In the genomic region with DNA sequence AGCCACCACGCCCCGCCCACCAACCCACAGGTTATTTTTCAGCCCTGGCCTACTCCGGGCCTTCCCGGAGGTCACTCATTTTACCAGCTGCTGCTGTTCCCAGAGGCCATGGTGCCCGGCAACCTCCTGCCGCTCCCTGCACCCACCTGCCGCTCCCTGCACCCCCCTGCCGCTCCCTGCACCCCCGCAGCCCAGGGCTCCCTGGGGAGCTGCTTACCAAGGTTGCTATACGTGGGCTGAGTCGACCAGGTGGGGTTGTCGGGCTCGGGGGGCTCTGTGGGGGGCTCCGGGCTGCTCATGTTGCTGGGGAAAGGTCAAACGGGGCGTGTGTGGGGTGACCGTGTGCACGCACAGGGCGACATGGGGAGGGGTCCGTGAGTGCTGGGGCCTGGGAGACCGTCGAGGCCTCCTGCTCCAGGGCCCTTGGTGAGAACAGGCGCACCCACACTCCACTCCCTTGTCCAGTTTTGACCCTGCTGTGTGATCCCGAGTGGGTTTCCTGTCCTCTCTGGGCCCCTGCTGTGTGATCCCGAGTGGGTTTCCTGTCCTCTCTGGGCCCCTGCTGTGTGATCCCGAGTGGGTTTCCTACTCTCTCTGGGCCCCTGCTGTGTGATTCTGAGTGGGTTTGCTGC, we compare ENCODE assay signal across 22 cellular contexts. TPM values are rescaled to one million over a fixed set of nuclear protein-coding genes. Genes with fewer than 3 reads are reported as not detected.
"Had no signal": no experiment of that assay in that cellular context is flagged by ENCODE, and none has a peak within 500 bp of the region (broad histone marks: within the 10 kb centered on the region; RNA-seq: fewer than 3 reads in every experiment).

No MANE protein-coding gene starts in this region.

- H3K27ac Mint-ChIP-seq: activated B cell treated with CpG ODN at 0.5 μM for 24 hours; activated CD4-positive, alpha-beta memory T cell treated with anti-CD3 and anti-CD28 coated beads for 36 hours; activated naive CD8-positive, alpha-beta T cell; activated T-helper 1 cell treated with anti-CD3 and anti-CD28 coated beads, Interleukin-12 subunit alpha, Interleukin-12 subunit beta, Interleukin-2, Interleukin-4 antibody, amounts not matched to agents 30 ng/mL and 10 ng/mL and 1 ng/mL, durations not matched to agents 14 hours and 24 hours and 36 hours had no signal

- H3K9me3 ChIP-seq: esophagus squamous epithelium, heart right ventricle, tibial nerve had no signal

- H3K27me3 Mint-ChIP-seq: activated B cell treated with CpG ODN at 0.5 μM for 24 hours; activated CD4-positive, alpha-beta memory T cell treated with anti-CD3 and anti-CD28 coated beads for 36 hours; activated naive CD8-positive, alpha-beta T cell; effector memory CD8-positive, alpha-beta T cell; naive thymus-derived CD8-positive, alpha-beta T cell had no signal

- DNase-seq: activated B cell treated with CpG ODN at 0.5 μM for 24 hours; activated CD4-positive, alpha-beta memory T cell treated with anti-CD3 and anti-CD28 coated beads for 36 hours; activated CD4-positive, alpha-beta T cell treated with anti-CD3 and anti-CD28 coated beads for 4 hours; activated T-cell treated with anti-CD3 and anti-CD28 coated beads for 4 hours; effector memory CD8-positive, alpha-beta T cell; esophagus squamous epithelium; heart right ventricle; mesendoderm; naive thymus-derived CD8-positive, alpha-beta T cell; nucleus accumbens; stimulated activated CD4-positive, alpha-beta T cell treated with anti-CD3 and anti-CD28 coated beads, Interleukin-12 subunit alpha, Interleukin-12 subunit beta, amount 100 ng/mL, for 4 hours; stimulated activated CD4-positive, alpha-beta T cell treated with anti-CD3 and anti-CD28 coated beads, Interleukin-1b, Interleukin-23, amount 100 ng/mL, for 48 hours; stimulated activated CD8-positive, alpha-beta memory T cell treated with anti-CD3 and anti-CD28 coated beads, Interleukin-4, amount 100 ng/mL, for 48 hours; stimulated activated naive CD4-positive, alpha-beta T cell treated with Interleukin-2 at 50 U/mL for 16 hours; T-helper 9 cell had no signal

- H3K4me3 Mint-ChIP-seq: activated B cell treated with CpG ODN at 0.5 μM for 24 hours; activated naive CD8-positive, alpha-beta T cell had no signal

- ATAC-seq: effector memory CD8-positive, alpha-beta T cell; naive thymus-derived CD8-positive, alpha-beta T cell had no signal

- H3K36me3 Mint-ChIP-seq: activated CD4-positive, alpha-beta memory T cell treated with anti-CD3 and anti-CD28 coated beads for 36 hours; activated naive CD8-positive, alpha-beta T cell had no signal

- H3K27me3 ChIP-seq: tibial nerve had no signal

- H3K9me3 Mint-ChIP-seq: activated B cell treated with CpG ODN at 0.5 μM for 24 hours; activated CD4-positive, alpha-beta memory T cell treated with anti-CD3 and anti-CD28 coated beads for 36 hours; activated T-helper 1 cell treated with anti-CD3 and anti-CD28 coated beads, Interleukin-12 subunit alpha, Interleukin-12 subunit beta, Interleukin-2, Interleukin-4 antibody, amounts not matched to agents 30 ng/mL and 10 ng/mL and 1 ng/mL, durations not matched to agents 14 hours and 24 hours and 36 hours; effector memory CD8-positive, alpha-beta T cell; naive thymus-derived CD8-positive, alpha-beta T cell had no signal

- FAIRE-seq: urothelium cell line had no signal

RNA-seq across cellular contexts. Expression of a gene that starts 1.2 kb away (rescaled TPM):
- total RNA-seq: activated CD4-positive, alpha-beta memory T cell treated with anti-CD3 and anti-CD28 coated beads for 36 hours had no signal

RNA-seq across cellular contexts. Expression of a gene that starts 24.5 kb away (rescaled TPM):
- total RNA-seq: activated T-helper 1 cell treated with anti-CD3 and anti-CD28 coated beads, Interleukin-12 subunit alpha, Interleukin-12 subunit beta, Interleukin-2, Interleukin-4 antibody, amounts not matched to agents 30 ng/mL and 10 ng/mL and 1 ng/mL, durations not matched to agents 14 hours and 24 hours and 36 hours; dermis microvascular lymphatic vessel endothelial cell; lower leg skin; posterior vena cava; tibial nerve had no signal

RNA-seq across cellular contexts. Expression of a gene that starts 27.2 kb away (rescaled TPM):
- total RNA-seq: dermis microvascular lymphatic vessel endothelial cell, heart right ventricle had no signal
- polyA plus RNA-seq: heart right ventricle had no signal

RNA-seq across cellular contexts. Expression of a gene that starts 31.6 kb away (rescaled TPM):
- polyA plus RNA-seq: naive thymus-derived CD8-positive, alpha-beta T cell had no signal
